Comparison of ENCODE assay signal across 8 cellular contexts in genomic region chr14:61620130-61620946, GRCh38.
DNase-seq lines count a peak whose midpoint lies in the region; ATAC-seq and TF ChIP-seq lines count a peak whose summit lies in the region.

No MANE protein-coding gene starts in this region.

- H3K36me3 ChIP-seq in spleen: no peaks in the 10 kb centered on the region

- no peak for DNase-seq in activated naive CD8-positive, alpha-beta T cell treated with anti-CD3 and anti-CD28 coated beads, Interleukin-2, amount 10 ng/mL, durations not matched to agents 7 days and 5 days
- DNase-seq in spleen (no peak), KG1 (lab: John Stamatoyannopoulos, UW) (no peak), cerebellar cortex (ENCODE audit: low spot score) (no peak), OCI-M2 (lab: John Stamatoyannopoulos, UW; ENCODE audit: unreplicated experiment) (no peak)
- DNase-seq in NK-92 treated with Interleukin-12 subunit alpha and Interleukin-12 subunit beta, amount 100 ng/mL, for 24 hours (lab: John Stamatoyannopoulos, UW): no peak

- intact Hi-C loops in spleen (cut with DNase I; ENCODE audit: low total_unique reads): no loop called here

- no peaks in the 10 kb centered on the region for H3K27me3 ChIP-seq in spleen (replicated peaks in 1 of 7)

- no peaks in the 10 kb centered on the region for H3K27me3 Mint-ChIP-seq in activated naive CD8-positive, alpha-beta T cell treated with anti-CD3 and anti-CD28 coated beads, Interleukin-2, amount 10 ng/mL, durations not matched to agents 7 days and 5 days

- peaks cover 0 to 28% (median 12%) of the 10 kb centered on the region in 6 donors for H3K4me1 ChIP-seq in spleen

- ATAC-seq in GM18870 (IDR thresholded peaks at IDR 0.05; ENCODE audit: unreplicated experiment) (peak; percentile 89), HG02885 (IDR thresholded peaks at IDR 0.05; ENCODE audit: poor library complexity, unreplicated experiment) (peak; percentile 78)
- peak; percentile 67 for ATAC-seq in activated naive CD8-positive, alpha-beta T cell treated with anti-CD3 and anti-CD28 coated beads, Interleukin-2, amount 10 ng/mL, durations not matched to agents 7 days and 5 days (ENCODE audit: low read depth)

- WGBS in spleen, 5 donors: 50 to 78% (median 59%) methylated on average over 6 of the region's 6 CpGs

- H3K4me3 ChIP-seq in spleen: no peak overlapping the region

- H3K4me1 Mint-ChIP-seq in activated naive CD8-positive, alpha-beta T cell treated with anti-CD3 and anti-CD28 coated beads, Interleukin-2, amount 10 ng/mL, durations not matched to agents 7 days and 5 days: peaks cover 33% of the 10 kb centered on the region

- peaks cover 3% of the 10 kb centered on the region for H3K9me3 Mint-ChIP-seq in activated naive CD8-positive, alpha-beta T cell treated with anti-CD3 and anti-CD28 coated beads, Interleukin-2, amount 10 ng/mL, durations not matched to agents 7 days and 5 days

- no peak for TF ChIP-seq CTCF in spleen (IDR thresholded peaks at IDR 0.05 in 8 of 11, conservative IDR thresholded peaks at IDR 0.05 in 3 of 11)

- POLR2A ChIA-PET in activated naive CD8-positive, alpha-beta T cell treated with anti-CD3 and anti-CD28 coated beads, Interleukin-2, amount 10 ng/mL, durations not matched to agents 7 days and 5 days (lab: Charles Lee): no interaction called here

- no peak overlapping the region for H3K4me3 Mint-ChIP-seq in activated naive CD8-positive, alpha-beta T cell treated with anti-CD3 and anti-CD28 coated beads, Interleukin-2, amount 10 ng/mL, durations not matched to agents 7 days and 5 days

- no peak for TF ChIP-seq POLR2A in spleen (IDR thresholded peaks at IDR 0.05)

- H3K27ac Mint-ChIP-seq in activated naive CD8-positive, alpha-beta T cell treated with anti-CD3 and anti-CD28 coated beads, Interleukin-2, amount 10 ng/mL, durations not matched to agents 7 days and 5 days: no peak overlapping the region

- H3K36me3 Mint-ChIP-seq in activated naive CD8-positive, alpha-beta T cell treated with anti-CD3 and anti-CD28 coated beads, Interleukin-2, amount 10 ng/mL, durations not matched to agents 7 days and 5 days: peaks cover 4% of the 10 kb centered on the region

- no peaks in the 10 kb centered on the region for H3K9me3 ChIP-seq in spleen

- peak overlapping the region in 6 of 8 donors; percentile 29 to 67 (median 47) for H3K27ac ChIP-seq in spleen
